ENCODE assay signal across 9 cellular contexts in genomic region chr3:167350245-167350862, GRCh38. TPM values are rescaled to one million over a fixed set of nuclear protein-coding genes. Genes with fewer than 3 reads are reported as not detected.
DNase-seq lines count a peak whose midpoint lies in the region; ATAC-seq and TF ChIP-seq lines count a peak whose summit lies in the region.
"Had no signal": no experiment of that assay in that cellular context is flagged by ENCODE, and none has a peak within 500 bp of the region (broad histone marks: within the 10 kb centered on the region; RNA-seq: fewer than 3 reads in every experiment).

No MANE protein-coding gene starts in this region.

- DNase-seq in Calu3 (peak; percentile 48), RWPE2 (ENCODE audit: low spot score) (no peak), iPS-NIHi11 (ENCODE audit: low spot score) (peak; percentile 13), spleen (no peak), CD1c-positive myeloid dendritic cell (ENCODE audit: extremely low spot score) (no peak)

- H3K4me1 Mint-ChIP-seq in Calu3 (ENCODE audit: low read depth, unreplicated experiment): peaks cover 15% of the 10 kb centered on the region

- TF ChIP-seq POLR2A in spleen (IDR thresholded peaks at IDR 0.05): no peak

- ATAC-seq in HG03354 (IDR thresholded peaks at IDR 0.05; ENCODE audit: poor library complexity, severe bottlenecking, unreplicated experiment): peak; percentile 49
- ATAC-seq in RWPE2 (ENCODE audit: low read depth): no peak
- ATAC-seq in HG03135 (IDR thresholded peaks at IDR 0.05; ENCODE audit: unreplicated experiment): no peak
- no peak for ATAC-seq in GM18873 (IDR thresholded peaks at IDR 0.05; ENCODE audit: low FRiP score, unreplicated experiment)

- H3K27ac ChIP-seq in RWPE2 (ENCODE audit: poor library complexity, severe bottlenecking) (no peak overlapping the region), spleen (no peak overlapping the region)
- H3K27ac ChIP-seq: epithelial cell of prostate had no signal

- intact Hi-C loops in Calu3 (cut with micrococcal nuclease; ENCODE audit: unreplicated experiment): loop anchor here (1.0 to 10.0 kb wide), 4 partner anchors 320 to 1498 kb away; no protein-coding TSS in a partner anchor
- intact Hi-C loops in spleen (cut with DNase I; ENCODE audit: low total_unique reads): no loop called here

- H3K36me3 Mint-ChIP-seq in Calu3 (ENCODE audit: insufficient read depth, unreplicated experiment): no peaks in the 10 kb centered on the region

- no peaks in the 10 kb centered on the region for H3K27me3 Mint-ChIP-seq in Calu3 (ENCODE audit: unreplicated experiment)

- no peak overlapping the region for H3K4me3 Mint-ChIP-seq in Calu3 (ENCODE audit: low read depth, unreplicated experiment)

- no TSS peak for BruUV-seq in Calu3 (replicated peaks; lab: Mats Ljungman, UMichigan)

- H3K4me1 ChIP-seq in RWPE2 (ENCODE audit: insufficient read depth, poor library complexity, severe bottlenecking) (no peaks in the 10 kb centered on the region), spleen (no peaks in the 10 kb centered on the region)

- H3K27ac Mint-ChIP-seq in Calu3 (ENCODE audit: unreplicated experiment): no peak overlapping the region

- H3K27me3 ChIP-seq in RWPE2 (ENCODE audit: insufficient read depth, poor library complexity, severe bottlenecking): no peaks in the 10 kb centered on the region
- H3K27me3 ChIP-seq in spleen (replicated peaks in 1 of 7): no peaks in the 10 kb centered on the region

- H3K36me3 ChIP-seq in RWPE2 (ENCODE audit: low read depth) (no peaks in the 10 kb centered on the region), spleen (no peaks in the 10 kb centered on the region)

- H3K9me3 ChIP-seq in RWPE2 (ENCODE audit: severe bottlenecking) (no peaks in the 10 kb centered on the region), spleen (no peaks in the 10 kb centered on the region)

- H3K4me3 ChIP-seq in RWPE2 (ENCODE audit: severe bottlenecking) (no peak overlapping the region), spleen (no peak overlapping the region)

- TF ChIP-seq CTCF in Calu3 (IDR thresholded peaks at IDR 0.05; ENCODE audit: unreplicated experiment) (peak; percentile 79), RWPE2 (IDR thresholded peaks at IDR 0.05; ENCODE audit: poor library complexity, severe bottlenecking) (peak; percentile 69), spleen (IDR thresholded peaks at IDR 0.05 in 8 of 11, conservative IDR thresholded peaks at IDR 0.05 in 3 of 11) (peak in 3 of 11 experiments; percentile 10 to 29 (median 25))

- CTCF ChIA-PET in Calu3 (lab: Charles Lee): no interaction called here

- peaks cover 3% of the 10 kb centered on the region for H3K9me3 Mint-ChIP-seq in Calu3 (ENCODE audit: low read depth, unreplicated experiment)

- WGBS in spleen, 5 donors: 55 to 76% (median 61%) methylated on average over 2 of the region's 2 CpGs

RNA-seq across cellular contexts. Expression of gene ZBBX, which starts 29.7 kb away (rescaled TPM):
- total RNA-seq in Calu3 (2022) (0.49 and 0.57 TPM in 2 replicates), spleen (under 1 TPM in 1 of 7 donors, not detected in 6; 0.46 TPM)
- not detected for polyA plus RNA-seq in spleen

Comparison
In these comparisons a context has a peak if more than half of its experiments do, and no peak if none do; other contexts are left out.
1. DNase-seq: peak in Calu3 (single experiment) and iPS-NIHi11 (single experiment); none in RWPE2 (single experiment), spleen (single experiment) and CD1c-positive myeloid dendritic cell (single experiment).